Comparison of ENCODE assay signal across 8 cellular contexts in genomic region chr5:44536650-44537260, GRCh38.
DNase-seq lines count a peak whose midpoint lies in the region; ATAC-seq, FAIRE-seq and TF ChIP-seq lines count a peak whose summit lies in the region.

No MANE protein-coding gene starts in this region.

- no peak overlapping the region for H2AFZ ChIP-seq in osteoblast (ENCODE audit: low read length)

- no peaks in the 10 kb centered on the region for H3K36me3 ChIP-seq in osteoblast (ENCODE audit: insufficient read depth, low read length)

- H3K27me3 ChIP-seq in osteoblast (ENCODE audit: insufficient read depth, low read length): no peaks in the 10 kb centered on the region

- TF ChIP-seq POLR2A in H54 (IDR thresholded peaks at IDR 0.05; ENCODE audit: low read depth, low read length): no peak

- FAIRE-seq in H54 (lab: Jason Lieb, UNC): peak; percentile 93

- no peak overlapping the region for H3K4me3 ChIP-seq in osteoblast (ENCODE audit: insufficient read depth, low read length)

- TF ChIP-seq CTCF in osteoblast (IDR thresholded peaks at IDR 0.05; ENCODE audit: extremely low read depth, low read depth, low read length): peak; percentile 57

- DNase-seq in DMS153 treated with DMSO at 0.1 percent for 48 hours (lab: John Stamatoyannopoulos, UW; ENCODE audit: unreplicated experiment) (peak; percentile 35), DMS153 (lab: John Stamatoyannopoulos, UW) (no peak), H54 (ENCODE audit: insufficient read length, low spot score) (peak; percentile 8), NCI-H748 treated with DMSO at 0.1 percent for 48 hours (lab: John Stamatoyannopoulos, UW) (peak; percentile 34), epidermal melanocyte (ENCODE audit: insufficient read length, low spot score) (peak; percentile 20), osteoblast (ENCODE audit: insufficient read length, low spot score, missing footprints) (no peak)

- no peaks in the 10 kb centered on the region for H4K20me1 ChIP-seq in osteoblast (ENCODE audit: insufficient read depth, low read length)

- no peak overlapping the region for H3K27ac ChIP-seq in osteoblast (ENCODE audit: low read depth, low read length)

- H3K4me1 ChIP-seq in osteoblast (ENCODE audit: insufficient read depth, low read length): no peaks in the 10 kb centered on the region

- ATAC-seq in HG03039 (IDR thresholded peaks at IDR 0.05; ENCODE audit: unreplicated experiment) (no peak), esophagus mucosa (no peak)

- no peak overlapping the region for H3K4me2 ChIP-seq in osteoblast (ENCODE audit: insufficient read depth, low read length)

- no peaks in the 10 kb centered on the region for H3K9me3 ChIP-seq in osteoblast (ENCODE audit: low read depth, low read length)

- H3K79me2 ChIP-seq in osteoblast (ENCODE audit: insufficient read depth, low read length): no peaks in the 10 kb centered on the region

Comparison
In these comparisons a context has a peak if more than half of its experiments do, and no peak if none do; other contexts are left out.
1. DNase-seq: peak in DMS153 treated with DMSO at 0.1 percent for 48 hours (single experiment), H54 (single experiment), NCI-H748 treated with DMSO at 0.1 percent for 48 hours (single experiment) and epidermal melanocyte (single experiment); none in DMS153 (single experiment) and osteoblast (single experiment).